8 cellular contexts compared by ENCODE assay signal in the genomic region with DNA sequence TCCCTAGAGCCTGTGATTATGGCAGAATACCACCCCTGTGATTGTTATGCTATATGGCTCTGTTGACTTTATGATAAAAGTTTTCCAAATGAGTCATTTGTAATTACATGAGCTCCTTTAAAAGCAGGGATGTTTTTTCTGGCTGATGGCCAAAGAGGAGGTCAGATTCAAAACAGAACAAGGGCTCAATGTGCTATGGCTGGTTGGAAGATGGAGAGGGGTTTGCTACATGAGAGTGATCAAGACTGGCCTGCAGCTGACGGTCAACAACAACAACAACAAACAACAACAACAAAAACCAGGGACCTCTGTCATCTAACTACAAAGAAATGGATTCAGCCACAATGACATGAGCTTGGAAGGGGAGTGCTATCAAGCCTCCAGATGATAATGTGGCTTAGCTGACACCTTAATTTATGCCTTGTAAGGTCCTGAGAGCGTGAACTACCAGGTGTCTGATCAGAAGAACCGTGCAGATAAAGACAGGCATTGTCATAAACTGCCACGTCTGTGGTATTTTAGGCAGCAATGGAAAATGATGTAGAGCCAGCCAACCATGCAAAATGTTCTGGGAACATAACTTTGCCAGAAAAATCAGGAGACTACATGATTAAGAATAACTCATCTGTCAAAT. TPM values are rescaled to one million over a fixed set of nuclear protein-coding genes. Genes with fewer than 3 reads are reported as not detected.
DNase-seq lines count a peak whose midpoint lies in the region; ATAC-seq, FAIRE-seq and TF ChIP-seq lines count a peak whose summit lies in the region.
"Had no signal": no experiment of that assay in that cellular context is flagged by ENCODE, and none has a peak within 500 bp of the region (broad histone marks: within the 10 kb centered on the region; RNA-seq: fewer than 3 reads in every experiment).

No MANE protein-coding gene starts in this region.

- H3K36me3 ChIP-seq in small intestine (ENCODE audit: control insufficient read depth in 2 of 2, insufficient read depth in 2 of 2, low read length in 2 of 2): no peaks in the 10 kb centered on the region
- no peaks in the 10 kb centered on the region for H3K36me3 ChIP-seq in esophagus squamous epithelium

- WGBS in small intestine, 3 donors: 14 to 38% (median 27%) methylated on average over 4 of the region's 4 CpGs
- WGBS in esophagus squamous epithelium, 2 donors: 45 to 48% methylated on average over 4 of the region's 4 CpGs

- H3K27ac Mint-ChIP-seq in stimulated activated effector memory CD8-positive, alpha-beta T cell treated with anti-CD3 and anti-CD28 coated beads, Interleukin-12 subunit alpha, Interleukin-12 subunit beta, amount 100 ng/mL, for 72 hours: no peak overlapping the region

- TF ChIP-seq CTCF in HFF-Myc (IDR thresholded peaks at IDR 0.05; ENCODE audit: low read depth, low read length, missing control alignments) (no peak), esophagus squamous epithelium (IDR thresholded peaks at IDR 0.05) (no peak)

- H3K27ac ChIP-seq in small intestine (ENCODE audit: low read depth in 1 of 2, low read length in 1 of 2) (no peak overlapping the region), esophagus squamous epithelium (no peak overlapping the region)

- H3K9me3 ChIP-seq in small intestine (ENCODE audit: control insufficient read depth, low read depth): no peaks in the 10 kb centered on the region
- no peaks in the 10 kb centered on the region for H3K9me3 ChIP-seq in esophagus squamous epithelium

- H3K4me3 Mint-ChIP-seq in stimulated activated effector memory CD8-positive, alpha-beta T cell treated with anti-CD3 and anti-CD28 coated beads, Interleukin-12 subunit alpha, Interleukin-12 subunit beta, amount 100 ng/mL, for 72 hours: no peak overlapping the region

- intact Hi-C loops in esophagus squamous epithelium (cut with DNase I): no loop called here

- H3K4me3 ChIP-seq in HFF-Myc (replicated peaks; ENCODE audit: low read depth, low read length): no peak overlapping the region
- no peak overlapping the region for H3K4me3 ChIP-seq in small intestine (ENCODE audit: low read depth in 1 of 2, low read length in 2 of 2)
- H3K4me3 ChIP-seq in esophagus squamous epithelium: no peak overlapping the region

- no peaks in the 10 kb centered on the region for H3K36me3 Mint-ChIP-seq in stimulated activated effector memory CD8-positive, alpha-beta T cell treated with anti-CD3 and anti-CD28 coated beads, Interleukin-12 subunit alpha, Interleukin-12 subunit beta, amount 100 ng/mL, for 72 hours

- no peaks in the 10 kb centered on the region for H3K9me3 Mint-ChIP-seq in stimulated activated effector memory CD8-positive, alpha-beta T cell treated with anti-CD3 and anti-CD28 coated beads, Interleukin-12 subunit alpha, Interleukin-12 subunit beta, amount 100 ng/mL, for 72 hours

- no peaks in the 10 kb centered on the region for H3K4me1 ChIP-seq in small intestine (ENCODE audit: control insufficient read depth in 2 of 2, insufficient read depth in 1 of 2, low read depth in 1 of 2, low read length in 1 of 2)
- peaks cover 0 to 10% (median 0%) of the 10 kb centered on the region in 3 donors for H3K4me1 ChIP-seq in esophagus squamous epithelium

- H3K27me3 ChIP-seq in small intestine (ENCODE audit: control insufficient read depth in 2 of 2, insufficient read depth in 2 of 2, low read length in 2 of 2) (no peaks in the 10 kb centered on the region), esophagus squamous epithelium (peaks cover 0 to 25% (median 0%) of the 10 kb centered on the region in 4 donors)

- FAIRE-seq in small intestine (lab: Jason Lieb, UNC): no peak

- ATAC-seq in stimulated activated effector memory CD8-positive, alpha-beta T cell treated with anti-CD3 and anti-CD28 coated beads, Interleukin-12 subunit alpha, Interleukin-12 subunit beta, amount 100 ng/mL, for 72 hours: no peak

- DNase-seq in HFF-Myc (ENCODE audit: extremely low read depth, low read depth): peak; percentile 68
- DNase-seq in NCI-H510A treated with DMSO at 0.1 percent for 48 hours (lab: John Stamatoyannopoulos, UW): peak; percentile 82
- DNase-seq in erythroblast (lab: John Stamatoyannopoulos, UW): peak; percentile 54 to 67
- peak; percentile 85 for DNase-seq in small intestine
- DNase-seq in NCI-H526 treated with DMSO at 0.1 percent for 48 hours (lab: John Stamatoyannopoulos, UW): no peak
- DNase-seq in esophagus squamous epithelium (lab: John Stamatoyannopoulos, UW): no peak
- no peak for DNase-seq in stimulated activated effector memory CD8-positive, alpha-beta T cell treated with anti-CD3 and anti-CD28 coated beads, Interleukin-12 subunit alpha, Interleukin-12 subunit beta, amount 100 ng/mL, for 72 hours (ENCODE audit: low spot score in 2 of 2)
- DNase-seq: mesendoderm had no signal

- no peaks in the 10 kb centered on the region for H3K4me1 Mint-ChIP-seq in stimulated activated effector memory CD8-positive, alpha-beta T cell treated with anti-CD3 and anti-CD28 coated beads, Interleukin-12 subunit alpha, Interleukin-12 subunit beta, amount 100 ng/mL, for 72 hours

- TF ChIP-seq POLR2A in erythroblast (IDR thresholded peaks at IDR 0.05; ENCODE audit: low read length) (no peak), esophagus squamous epithelium (IDR thresholded peaks at IDR 0.05) (no peak)

RNA-seq across cellular contexts. Expression of a gene that starts 47.2 kb away (rescaled TPM):
- polyA plus RNA-seq in small intestine: not detected
- total RNA-seq in esophagus squamous epithelium: not detected

Comparison
In these comparisons a context has a peak if more than half of its experiments do, and no peak if none do; other contexts are left out.
1. DNase-seq: peak in HFF-Myc (single experiment), NCI-H510A treated with DMSO at 0.1 percent for 48 hours (single experiment), erythroblast (2 of 2) and small intestine (single experiment); none in NCI-H526 treated with DMSO at 0.1 percent for 48 hours (single experiment), esophagus squamous epithelium (single experiment) and stimulated activated effector memory CD8-positive, alpha-beta T cell treated with anti-CD3 and anti-CD28 coated beads, Interleukin-12 subunit alpha, Interleukin-12 subunit beta, amount 100 ng/mL, for 72 hours (0 of 2).